ENCODE assay signal across 1 cellular context in genomic region chr13:97328222-97328790, GRCh38.
TF ChIP-seq lines count a peak whose summit lies in the region.

No MANE protein-coding gene starts in this region.

TF ChIP-seq in H1, 55 proteins besides CTCF, POLR2A, EP300 and RAD21 (continued from another document):
- TF ChIP-seq RXRA (IDR thresholded peaks at IDR 0.05; ENCODE audit: insufficient read depth, low read depth, low read length) (no peak), RNF2 (IDR thresholded peaks at IDR 0.05; ENCODE audit: borderline replicate concordance, low read depth, low read length, missing control alignments, poor library complexity, severe bottlenecking) (no peak), PHF8 (conservative IDR thresholded peaks at IDR 0.05; ENCODE audit: low read depth, low read length) (no peak), YY1 (IDR thresholded peaks at IDR 0.05; ENCODE audit: low read depth, low read length) (peak; percentile 64), NANOG (IDR thresholded peaks at IDR 0.05; ENCODE audit: insufficient read depth, low read depth, low read length, poor library complexity, severe bottlenecking) (no peak), MAX (IDR thresholded peaks at IDR 0.05) (peak; percentile 74), RBBP5 (IDR thresholded peaks at IDR 0.05; ENCODE audit: borderline replicate concordance, low read depth, low read length) (peak; percentile 80; the same call in 1 of the 2 replicates), KDM5A (IDR thresholded peaks at IDR 0.05; ENCODE audit: low read length) (no peak), E2F6 (IDR thresholded peaks at IDR 0.05) (peak; percentile 49; the same call in 1 of the 2 replicates), GABPA (IDR thresholded peaks at IDR 0.05; ENCODE audit: borderline replicate concordance, insufficient read depth, low read length) (no peak), HDAC6 (IDR thresholded peaks at IDR 0.05; ENCODE audit: low read depth, low read length) (no peak), SAP30 (IDR thresholded peaks at IDR 0.05; ENCODE audit: insufficient read depth, insufficient replicate concordance, low read length) (no peak), ZNF274 (IDR thresholded peaks at IDR 0.05; ENCODE audit: borderline replicate concordance, extremely low read depth, low read length) (no peak), TAF1 (IDR thresholded peaks at IDR 0.05; ENCODE audit: low read depth, low read length) (0 out of 2 replicates have a peak, but pooled peaks have one; percentile 32), CBX5 (IDR thresholded peaks at IDR 0.05; ENCODE audit: low read depth, low read length) (no peak), ATF2 (IDR thresholded peaks at IDR 0.05; ENCODE audit: low read length) (no peak), TBP (IDR thresholded peaks at IDR 0.05; ENCODE audit: low read depth, low read length) (no peak), EGR1 (IDR thresholded peaks at IDR 0.05; ENCODE audit: borderline replicate concordance, low read depth, low read length) (no peak), SIRT6 (IDR thresholded peaks at IDR 0.05; ENCODE audit: low read length) (no peak), ASH2L (IDR thresholded peaks at IDR 0.05; ENCODE audit: low read length) (peak; percentile 94), SP1 (IDR thresholded peaks at IDR 0.05; ENCODE audit: low read depth, low read length) (peak; percentile 39; the same call in 1 of the 2 replicates), KDM4A (IDR thresholded peaks at IDR 0.05; ENCODE audit: low read depth, low read length, severe bottlenecking) (no peak), RFX5 (IDR thresholded peaks at IDR 0.05; ENCODE audit: borderline replicate concordance, low read depth, low read length) (no peak), SP2 (IDR thresholded peaks at IDR 0.05; ENCODE audit: low read length) (no peak), MAFK (IDR thresholded peaks at IDR 0.05; ENCODE audit: low read depth, low read length) (no peak), ATF3 (IDR thresholded peaks at IDR 0.05; ENCODE audit: insufficient read depth, low read depth, low read length) (no peak), SUZ12 (IDR thresholded peaks at IDR 0.05; ENCODE audit: low read length) (no peak), JUND (IDR thresholded peaks at IDR 0.05; ENCODE audit: low read length) (peak; percentile 49; the same call in 1 of the 2 replicates)
